ENCODE assay signal across 15 cellular contexts in the genomic region with DNA sequence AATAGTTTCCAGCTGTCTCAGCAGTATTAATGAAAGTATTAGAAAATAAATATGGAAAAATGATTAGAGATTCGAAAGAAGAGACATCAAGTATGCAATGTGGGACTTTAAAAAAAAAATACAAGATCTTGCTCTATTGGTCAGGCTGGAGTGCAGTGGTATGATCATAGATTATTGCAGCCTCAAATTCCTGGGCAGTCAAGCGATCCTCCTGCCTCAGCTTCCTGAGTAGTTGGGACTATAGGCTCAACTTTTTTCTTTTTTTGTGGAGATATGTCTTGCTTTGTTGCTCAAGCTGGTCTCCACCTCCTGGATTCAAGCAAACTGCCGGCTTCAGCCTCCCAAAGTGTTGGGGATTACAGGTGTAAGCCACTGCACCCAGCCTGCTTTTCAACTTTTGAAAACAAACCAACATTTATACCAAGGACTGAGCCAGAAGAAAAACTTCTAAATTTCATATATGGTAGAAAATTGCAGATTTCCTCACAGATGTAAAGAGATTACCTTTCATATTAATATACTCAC.
DNase-seq lines count a peak whose midpoint lies in the region; ATAC-seq and TF ChIP-seq lines count a peak whose summit lies in the region.
"Had no signal": no experiment of that assay in that cellular context is flagged by ENCODE, and none has a peak within 500 bp of the region (broad histone marks: within the 10 kb centered on the region; RNA-seq: fewer than 3 reads in every experiment).

No MANE protein-coding gene starts in this region.

- no peak overlapping the region for H2BK120ac ChIP-seq in H9 (ENCODE audit: low read depth, low read length, poor library complexity, severe bottlenecking)

- H3K36me3 Mint-ChIP-seq in H9 (ENCODE audit: insufficient read depth in 1 of 3, low read depth in 3 of 3): peaks cover 4 to 13% (median 4%) of the 10 kb centered on the region in 3 experiments
- H3K36me3 Mint-ChIP-seq in T-cell: no peaks in the 10 kb centered on the region
- H3K36me3 Mint-ChIP-seq: CD8-positive, alpha-beta memory T cell had no signal

- H3K4me2 ChIP-seq in H9 (ENCODE audit: insufficient read depth, insufficient read length, low read length): no peak overlapping the region
- H3K4me2 ChIP-seq: BLaER1 had no signal

- H3K4me1 ChIP-seq in H9 (ENCODE audit: insufficient read depth, low read length) (peaks cover 8% of the 10 kb centered on the region), esophagus squamous epithelium (peaks cover 4 to 82% (median 10%) of the 10 kb centered on the region in 3 donors)
- H3K4me1 ChIP-seq: BLaER1 had no signal

- intact Hi-C loops in esophagus squamous epithelium (cut with DNase I): no loop called here

- no peak overlapping the region for H3K4me3 Mint-ChIP-seq in H9
- no peak overlapping the region for H3K4me3 Mint-ChIP-seq in T-cell
- H3K4me3 Mint-ChIP-seq: CD8-positive, alpha-beta memory T cell had no signal

- no peaks in the 10 kb centered on the region for H3K79me2 ChIP-seq in H9 (ENCODE audit: insufficient read depth, low read length)

- no peaks in the 10 kb centered on the region for H3K23me2 ChIP-seq in H9 (ENCODE audit: insufficient read length, low read depth, low read length, poor library complexity, severe bottlenecking)

- no peak overlapping the region for H4K91ac ChIP-seq in H9 (ENCODE audit: insufficient read length, low read depth, low read length)

- POLR2A ChIA-PET in T-cell (lab: Charles Lee): interaction anchor here in 1 of 2 donors (0.5 kb wide), 1 partner anchor 541 kb away, joined by 3 read pairs; no protein-coding TSS in a partner anchor

- no peaks in the 10 kb centered on the region for H3K27me3 Mint-ChIP-seq in H9 (ENCODE audit: low read depth)
- H3K27me3 Mint-ChIP-seq in T-cell: peaks cover 21 to 38% of the 10 kb centered on the region in 2 donors

- H3K27ac Mint-ChIP-seq in H9: peak overlapping the region; percentile 54 to 90 (median 57); a peak in 6 of 7 replicates
- no peak overlapping the region for H3K27ac Mint-ChIP-seq in T-cell
- H3K27ac Mint-ChIP-seq: CD8-positive, alpha-beta memory T cell had no signal

- H3K18ac ChIP-seq in H9 (ENCODE audit: insufficient read length, low read depth, low read length): no peak overlapping the region

- no peak overlapping the region for H2AK5ac ChIP-seq in H9 (ENCODE audit: insufficient read length, low read length)

- no peak for TF ChIP-seq POLR2A in esophagus squamous epithelium (IDR thresholded peaks at IDR 0.05)

- H3K27me3 ChIP-seq in H9 (ENCODE audit: insufficient read depth, low read length) (no peaks in the 10 kb centered on the region), esophagus squamous epithelium (no peaks in the 10 kb centered on the region)
- H3K27me3 ChIP-seq: BLaER1 had no signal

- no peaks in the 10 kb centered on the region for H3K36me3 ChIP-seq in esophagus squamous epithelium
- H3K36me3 ChIP-seq: BLaER1 had no signal

- no peak overlapping the region for H4K5ac ChIP-seq in H9 (ENCODE audit: insufficient read length, low read depth, low read length)

- H3K9me3 Mint-ChIP-seq in H9 (no peaks in the 10 kb centered on the region), T-cell (no peaks in the 10 kb centered on the region)
- H3K9me3 Mint-ChIP-seq: CD8-positive, alpha-beta memory T cell had no signal

- H3T11ph ChIP-seq in H9 (ENCODE audit: low read length): no peak overlapping the region

- no peak overlapping the region for H3K4me3 ChIP-seq in esophagus squamous epithelium
- H3K4me3 ChIP-seq: BLaER1 had no signal

- no peak overlapping the region for H3K14ac ChIP-seq in H9 (ENCODE audit: insufficient read depth, low read length)

- H3K9me3 ChIP-seq in H9 (ENCODE audit: control insufficient read depth, low read depth, low read length): no peaks in the 10 kb centered on the region
- no peaks in the 10 kb centered on the region for H3K9me3 ChIP-seq in esophagus squamous epithelium
- H3K9me3 ChIP-seq: BLaER1, Caco-2 had no signal

- peaks cover 50 to 57% of the 10 kb centered on the region in 2 experiments for H3K4me1 Mint-ChIP-seq in H9
- H3K4me1 Mint-ChIP-seq in T-cell: no peaks in the 10 kb centered on the region
- H3K4me1 Mint-ChIP-seq: CD8-positive, alpha-beta memory T cell had no signal

- no peak overlapping the region for H2AFZ ChIP-seq in H9 (ENCODE audit: low read length)

- CTCF ChIA-PET in T-cell (lab: Charles Lee): no interaction called here

- no peak for DNase-seq in H9
- no peak for DNase-seq in esophagus squamous epithelium (lab: John Stamatoyannopoulos, UW)
- DNase-seq in kidney glomerular epithelial cell (lab: John Stamatoyannopoulos, UW): peak; percentile 28
- no peak for DNase-seq in AG20443 (ENCODE audit: low spot score)
- no peak for DNase-seq in NCI-H2029 treated with DMSO at 0.1 percent for 48 hours (lab: John Stamatoyannopoulos, UW)
- DNase-seq in T-cell: no peak
- DNase-seq in occipital lobe (lab: John Stamatoyannopoulos, UW): no peak
- DNase-seq: AML-193; Caco-2; CD8-positive, alpha-beta memory T cell; DMS53; GF-D8 had no signal

- no peak overlapping the region for H3K9ac ChIP-seq in H9 (ENCODE audit: extremely low read depth, insufficient read length, low read length)
- H3K9ac ChIP-seq: BLaER1 had no signal

- 100% methylated on average over 1 of the region's 3 CpGs for WGBS in H9 (ENCODE audit: extremely low coverage, insufficient read length, low lambda C conversion rate)
- 66 to 68% methylated on average over 3 of the region's 3 CpGs for WGBS in esophagus squamous epithelium, 2 donors

- no peak overlapping the region for H2BK15ac ChIP-seq in H9 (ENCODE audit: low read depth, low read length)

- H2BK20ac ChIP-seq in H9 (ENCODE audit: low read depth, low read length, poor library complexity, severe bottlenecking): no peak overlapping the region

- no peaks in the 10 kb centered on the region for H3K79me1 ChIP-seq in H9 (ENCODE audit: insufficient read depth, low read depth, low read length, poor library complexity, severe bottlenecking)

- no peak overlapping the region for H3K56ac ChIP-seq in H9 (ENCODE audit: insufficient read length, low read depth, low read length)

- no peak overlapping the region for H2BK5ac ChIP-seq in H9 (ENCODE audit: insufficient read length, low read length)

- no peak overlapping the region for H4K8ac ChIP-seq in H9 (replicated peaks; ENCODE audit: insufficient read length, low read depth, low read length)

- TF ChIP-seq CTCF in H9 (conservative IDR thresholded peaks at IDR 0.05) (no peak), esophagus squamous epithelium (IDR thresholded peaks at IDR 0.05) (no peak)

- no peak overlapping the region for H3K23ac ChIP-seq in H9 (ENCODE audit: insufficient read length, low read depth, low read length)

- no peak for ATAC-seq in T-cell (replicated peaks in 1 of 4)
- ATAC-seq: HCT116 had no signal

- no peak overlapping the region for H2BK12ac ChIP-seq in H9 (ENCODE audit: insufficient read length, low read depth, low read length)

- H3K27ac ChIP-seq in H9 (ENCODE audit: insufficient read length, low read depth, low read length): no peak overlapping the region
- peak overlapping the region in 3 of 4 donors; percentile 17 to 56 (median 29) for H3K27ac ChIP-seq in esophagus squamous epithelium
- H3K27ac ChIP-seq: BLaER1, HL-60 had no signal

- H3K4ac ChIP-seq in H9 (ENCODE audit: low read depth, low read length): no peak overlapping the region

- H4K20me1 ChIP-seq in H9 (ENCODE audit: control insufficient read depth, insufficient read depth, insufficient read length): no peaks in the 10 kb centered on the region
- H4K20me1 ChIP-seq: BLaER1 had no signal

Comparison
In these comparisons a context has a peak if more than half of its experiments do, and no peak if none do; other contexts are left out.
1. H3K27ac Mint-ChIP-seq: peak in H9 (3 of 3); none in T-cell (0 of 2).